Comparison of ENCODE assay signal across 11 cellular contexts in genomic region chr5:175746851-175747250, GRCh38.
DNase-seq lines count a peak whose midpoint lies in the region; ATAC-seq and TF ChIP-seq lines count a peak whose summit lies in the region.
"Had no signal": no experiment of that assay in that cellular context is flagged by ENCODE, and none has a peak within 500 bp of the region (broad histone marks: within the 10 kb centered on the region; RNA-seq: fewer than 3 reads in every experiment).

No MANE protein-coding gene starts in this region.

- no peaks in the 10 kb centered on the region for H3K79me2 ChIP-seq in PC-3 (ENCODE audit: low read length)

- H3K27me3 ChIP-seq in PC-3 (ENCODE audit: low read length) (no peaks in the 10 kb centered on the region), vagina (no peaks in the 10 kb centered on the region)

- H3K4me1 ChIP-seq in PC-3 (ENCODE audit: insufficient read depth, low read length) (no peaks in the 10 kb centered on the region), vagina (no peaks in the 10 kb centered on the region)

- no peaks in the 10 kb centered on the region for H4K20me1 ChIP-seq in PC-3 (ENCODE audit: low read length)

- no TSS peak for BruUV-seq in PC-3 (replicated peaks; lab: Mats Ljungman, UMichigan)

- no peaks in the 10 kb centered on the region for H3K9me2 ChIP-seq in PC-3 (replicated peaks; ENCODE audit: low read length)

- H3K27me3 Mint-ChIP-seq in activated CD4-positive, alpha-beta T cell treated with anti-CD3 and anti-CD28 coated beads for 36 hours = peaks cover 29% of the 10 kb centered on the region

- H2AFZ ChIP-seq in PC-3 (ENCODE audit: low read length) = no peak overlapping the region

- H3K27ac Mint-ChIP-seq in activated CD4-positive, alpha-beta T cell treated with anti-CD3 and anti-CD28 coated beads for 36 hours = no peak overlapping the region
- H3K27ac Mint-ChIP-seq: activated naive CD8-positive, alpha-beta T cell treated with anti-CD3 and anti-CD28 coated beads, Interleukin-2, amount 10 ng/mL, durations not matched to agents 7 days and 5 days; nephron had no signal

- H3K9me3 ChIP-seq in PC-3 (ENCODE audit: low read length) = no peaks in the 10 kb centered on the region
- no peaks in the 10 kb centered on the region for H3K9me3 ChIP-seq in vagina

- H3K4me3 ChIP-seq in PC-3 (ENCODE audit: low read length) (no peak overlapping the region), fibroblast of villous mesenchyme (ENCODE audit: low read depth, low read length) (no peak overlapping the region), vagina (no peak overlapping the region)

- POLR2A ChIA-PET in activated CD4-positive, alpha-beta T cell treated with anti-CD3 and anti-CD28 coated beads for 36 hours (lab: Charles Lee) = no interaction called here
- POLR2A ChIA-PET in PC-3 (lab: Charles Lee; ENCODE audit: unreplicated experiment) = no interaction called here

- H3K36me3 ChIP-seq in PC-3 (ENCODE audit: low read depth, low read length) = no peaks in the 10 kb centered on the region
- H3K36me3 ChIP-seq in vagina = no peaks in the 10 kb centered on the region

- TF ChIP-seq POLR2A in vagina (IDR thresholded peaks at IDR 0.05) = no peak

- no peak overlapping the region for H3K4me2 ChIP-seq in PC-3 (ENCODE audit: low read length)

- H3K9me3 Mint-ChIP-seq in activated CD4-positive, alpha-beta T cell treated with anti-CD3 and anti-CD28 coated beads for 36 hours (ENCODE audit: low read depth) = no peaks in the 10 kb centered on the region
- H3K9me3 Mint-ChIP-seq: activated naive CD8-positive, alpha-beta T cell treated with anti-CD3 and anti-CD28 coated beads, Interleukin-2, amount 10 ng/mL, durations not matched to agents 7 days and 5 days; nephron had no signal

- no peaks in the 10 kb centered on the region for H3K36me3 Mint-ChIP-seq in activated CD4-positive, alpha-beta T cell treated with anti-CD3 and anti-CD28 coated beads for 36 hours (ENCODE audit: low read depth)
- H3K36me3 Mint-ChIP-seq: activated naive CD8-positive, alpha-beta T cell treated with anti-CD3 and anti-CD28 coated beads, Interleukin-2, amount 10 ng/mL, durations not matched to agents 7 days and 5 days had no signal

- no peaks in the 10 kb centered on the region for H3K4me1 Mint-ChIP-seq in activated CD4-positive, alpha-beta T cell treated with anti-CD3 and anti-CD28 coated beads for 36 hours
- H3K4me1 Mint-ChIP-seq: nephron had no signal

- no peak overlapping the region for H3K9ac ChIP-seq in PC-3 (ENCODE audit: low read length)

- no peaks in the 10 kb centered on the region for H3F3A ChIP-seq in PC-3 (ENCODE audit: low read length, unreplicated experiment)

- TF ChIP-seq CTCF in PC-3 (conservative IDR thresholded peaks at IDR 0.05; ENCODE audit: low read depth, low read length) = no peak
- no peak for TF ChIP-seq CTCF in fibroblast of villous mesenchyme (IDR thresholded peaks at IDR 0.05; ENCODE audit: insufficient read depth, low read depth, low read length)
- no peak for TF ChIP-seq CTCF in vagina (IDR thresholded peaks at IDR 0.05)

- no peak overlapping the region for H3K4me3 Mint-ChIP-seq in activated CD4-positive, alpha-beta T cell treated with anti-CD3 and anti-CD28 coated beads for 36 hours
- H3K4me3 Mint-ChIP-seq: activated naive CD8-positive, alpha-beta T cell treated with anti-CD3 and anti-CD28 coated beads, Interleukin-2, amount 10 ng/mL, durations not matched to agents 7 days and 5 days; nephron had no signal

- intact Hi-C loops in activated CD4-positive, alpha-beta T cell treated with anti-CD3 and anti-CD28 coated beads for 36 hours (cut with DNase I, micrococcal nuclease) = no loop called here
- intact Hi-C loops in PC-3 (cut with micrococcal nuclease) = loop anchor here (5.0 kb wide), 1 partner anchor 50 kb away; no protein-coding TSS in a partner anchor
- intact Hi-C loops in vagina (cut with DNase I) = no loop called here
- intact Hi-C loops in posterior vena cava (cut with DNase I) = no loop called here

- no peak for DNase-seq in activated CD4-positive, alpha-beta T cell treated with anti-CD3 and anti-CD28 coated beads for 36 hours
- no peak for DNase-seq in activated CD4-positive, alpha-beta T cell treated with anti-CD3 and anti-CD28 coated beads, Interleukin-2, amount 50 U/mL, for 48 hours
- DNase-seq in PC-3 (peak; percentile 25), fibroblast of villous mesenchyme (ENCODE audit: low read depth) (peak; percentile 23), vagina (ENCODE audit: extremely low spot score in 2 of 2) (peak; percentile 29 to 37), posterior vena cava (ENCODE audit: low spot score) (no peak), NCI-H526 treated with DMSO at 0.1 percent for 48 hours (lab: John Stamatoyannopoulos, UW) (no peak)
- DNase-seq: activated naive CD8-positive, alpha-beta T cell treated with anti-CD3 and anti-CD28 coated beads, Interleukin-2, amount 10 ng/mL, durations not matched to agents 7 days and 5 days; NCI-H2081 treated with DMSO at 0.1 percent for 48 hours had no signal

- H3K27ac ChIP-seq in PC-3 (ENCODE audit: low read length) (no peak overlapping the region), vagina (no peak overlapping the region)

- CTCF ChIA-PET in activated CD4-positive, alpha-beta T cell treated with anti-CD3 and anti-CD28 coated beads for 36 hours (lab: Charles Lee) = interaction anchor here (1.1 to 3.8 kb wide), 2 partner anchors 17 to 51 kb away, joined by 3 to 10 read pairs; no protein-coding TSS in a partner anchor
- CTCF ChIA-PET in PC-3 (lab: Charles Lee) = no interaction called here

- peak; percentile 57 for ATAC-seq in activated CD4-positive, alpha-beta T cell treated with anti-CD3 and anti-CD28 coated beads for 36 hours
- ATAC-seq in PC-3 (peak; percentile 55; the same call in 1 of the 2 replicates), GM18517 (IDR thresholded peaks at IDR 0.05; ENCODE audit: unreplicated experiment) (no peak)

Comparison
In these comparisons a context has a peak if more than half of its experiments do, and no peak if none do; other contexts are left out.
1. DNase-seq: peak in PC-3 (single experiment), fibroblast of villous mesenchyme (single experiment) and vagina (2 of 2); none in activated CD4-positive, alpha-beta T cell treated with anti-CD3 and anti-CD28 coated beads for 36 hours (single experiment), activated CD4-positive, alpha-beta T cell treated with anti-CD3 and anti-CD28 coated beads, Interleukin-2, amount 50 U/mL, for 48 hours (0 of 2), posterior vena cava (single experiment) and NCI-H526 treated with DMSO at 0.1 percent for 48 hours (single experiment).